ENCODE assay signal across 8 cellular contexts in the genomic region with DNA sequence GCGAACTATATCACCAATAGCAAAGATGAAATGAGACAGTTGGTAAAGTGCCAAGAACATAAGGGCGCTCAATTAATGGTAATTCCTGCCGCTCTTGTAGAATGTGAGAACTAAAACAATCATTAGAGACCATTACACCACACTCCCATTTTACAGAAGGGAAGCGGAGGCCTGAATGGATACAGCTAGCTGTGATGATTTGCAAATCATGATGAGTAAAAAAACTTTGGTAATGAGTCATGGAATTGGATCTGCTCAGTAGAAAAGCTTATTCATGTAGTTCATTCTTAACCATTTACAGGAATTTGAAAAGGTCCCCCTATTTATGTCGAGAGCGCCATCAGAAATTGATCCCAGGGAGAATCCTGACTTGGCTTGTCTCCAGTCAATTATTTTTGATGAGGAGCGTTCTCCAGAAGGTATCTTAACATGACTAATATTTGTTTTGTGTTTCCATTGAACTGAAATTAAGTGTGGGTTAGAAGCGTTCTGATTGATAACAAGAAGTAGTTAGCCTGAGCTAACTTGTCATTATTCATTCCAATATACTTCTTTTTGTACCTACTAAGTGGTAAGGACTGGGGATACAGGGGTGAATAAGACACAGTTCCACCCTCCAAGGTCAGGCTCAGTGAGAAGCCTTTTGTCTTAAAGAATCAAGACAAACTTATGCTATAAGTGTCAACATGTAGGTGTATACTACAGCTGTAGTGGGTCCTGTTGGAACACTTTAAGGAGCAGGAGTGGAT. TPM values are rescaled to one million over a fixed set of nuclear protein-coding genes. Genes with fewer than 3 reads are reported as not detected.
DNase-seq lines count a peak whose midpoint lies in the region; ATAC-seq and TF ChIP-seq lines count a peak whose summit lies in the region.

No MANE protein-coding gene starts in this region.

- no peak for TF ChIP-seq CTCF in Peyer's patch (IDR thresholded peaks at IDR 0.05)
- no peak for TF ChIP-seq CTCF in epithelial cell of esophagus (IDR thresholded peaks at IDR 0.05; ENCODE audit: insufficient read depth, low read depth, low read length, missing control alignments)
- TF ChIP-seq CTCF in omental fat pad (IDR thresholded peaks at IDR 0.05) = no peak

- peaks cover 0 to 17% (median 2%) of the 10 kb centered on the region in 4 donors for H3K4me1 ChIP-seq in Peyer's patch

- no peak for TF ChIP-seq POLR2A in Peyer's patch (IDR thresholded peaks at IDR 0.05)

- H3K27me3 ChIP-seq in Peyer's patch = no peaks in the 10 kb centered on the region

- no peak for DNase-seq in activated CD4-positive, CD25-positive, alpha-beta regulatory T cell (lab: John Stamatoyannopoulos, UW)
- DNase-seq in Peyer's patch = no peak
- DNase-seq in epithelial cell of esophagus (ENCODE audit: low read depth) = peak; percentile 77
- DNase-seq in omental fat pad (ENCODE audit: low spot score) = no peak
- DNase-seq in NCI-H446 treated with DMSO at 0.1 percent for 48 hours (lab: John Stamatoyannopoulos, UW) = no peak
- no peak for DNase-seq in KBM-7

- H3K9me3 ChIP-seq in Peyer's patch = no peaks in the 10 kb centered on the region

- H3K27ac ChIP-seq in Peyer's patch = peak overlapping the region; percentile 50 to 80 (median 78)

- H3K4me3 ChIP-seq in Peyer's patch (peak overlapping the region; percentile 60 to 81 (median 70)), epithelial cell of esophagus (ENCODE audit: low read length) (peak overlapping the region; percentile 96)

- in situ Hi-C loops in KBM-7 (cut with MboI; ENCODE audit: low pct_unique_long_range_greater_than_20kb, low sequenced_read_pairs) = no loop called here

- peak; percentile 64 to 66 for ATAC-seq in activated CD4-positive, CD25-positive, alpha-beta regulatory T cell treated with anti-CD3 and anti-CD28 coated beads, Interleukin-2, amount 50 U/mL, for 24 hours
- ATAC-seq in omental fat pad (ENCODE audit: low FRiP score) = peak; percentile 46
- ATAC-seq in GM19324 (IDR thresholded peaks at IDR 0.05; ENCODE audit: low FRiP score, unreplicated experiment) = no peak

- peaks cover 0 to 27% (median 0%) of the 10 kb centered on the region in 3 donors for H3K36me3 ChIP-seq in Peyer's patch

RNA-seq across cellular contexts. Expression of a gene that starts 0.8 kb away (rescaled TPM):
- total RNA-seq in Peyer's patch = 10 to 100 TPM; 15.7 to 39.6 (median 30.3) TPM
- total RNA-seq in omental fat pad = 10 to 100 TPM; 15.5 to 37.4 (median 24.6) TPM

RNA-seq across cellular contexts. Expression of a gene that starts 47.9 kb away (rescaled TPM):
- total RNA-seq in Peyer's patch = 10 to 100 TPM in 1 of 4 donors, 1 to 10 TPM in 3; 1.7 to 10.0 (median 5.8) TPM
- total RNA-seq in omental fat pad = 1 to 10 TPM; 1.4 to 4.6 (median 2.0) TPM
